7 cellular contexts compared by ENCODE assay signal in genomic region chr15:92082217-92082843, GRCh38.
DNase-seq lines count a peak whose midpoint lies in the region; ATAC-seq and TF ChIP-seq lines count a peak whose summit lies in the region.

No MANE protein-coding gene starts in this region.

- H3K4me3 ChIP-seq in epithelial cell of proximal tubule (ENCODE audit: low read depth, low read length) = no peak overlapping the region
- no peak overlapping the region for H3K4me3 ChIP-seq in thoracic aorta

- H3K36me3 Mint-ChIP-seq in activated CD8-positive, alpha-beta T cell treated with anti-CD3 and anti-CD28 coated beads for 36 hours (ENCODE audit: low read depth) = no peaks in the 10 kb centered on the region

- intact Hi-C loops in activated CD8-positive, alpha-beta T cell treated with anti-CD3 and anti-CD28 coated beads for 36 hours (cut with micrococcal nuclease) = no loop called here

- H3K4me3 Mint-ChIP-seq in activated CD8-positive, alpha-beta T cell treated with anti-CD3 and anti-CD28 coated beads for 36 hours = no peak overlapping the region

- H3K4me1 ChIP-seq in thoracic aorta (ENCODE audit: control insufficient read depth in 1 of 2, low read depth in 2 of 2) = peaks cover 3 to 14% of the 10 kb centered on the region in 2 donors

- H3K27me3 Mint-ChIP-seq in activated CD8-positive, alpha-beta T cell treated with anti-CD3 and anti-CD28 coated beads for 36 hours = no peaks in the 10 kb centered on the region

- H3K36me3 ChIP-seq in thoracic aorta = no peaks in the 10 kb centered on the region

- H3K27me3 ChIP-seq in thoracic aorta (replicated peaks; ENCODE audit: insufficient read depth) = no peaks in the 10 kb centered on the region

- DNase-seq in GM03348 (ENCODE audit: low spot score) = peak; percentile 82
- peak; percentile 51 to 87 for DNase-seq in NCI-H526 (lab: John Stamatoyannopoulos, UW)
- peak; percentile 68 for DNase-seq in activated CD8-positive, alpha-beta T cell treated with anti-CD3 and anti-CD28 coated beads for 36 hours
- no peak for DNase-seq in epithelial cell of proximal tubule (ENCODE audit: low read depth)
- DNase-seq in myocyte (ENCODE audit: low read depth) = peak; percentile 38
- DNase-seq in thoracic aorta (ENCODE audit: low spot score) = no peak

- ATAC-seq in HG02678 (IDR thresholded peaks at IDR 0.05; ENCODE audit: unreplicated experiment) (peak; percentile 60), thoracic aorta (ENCODE audit: insufficient number of reproducible peaks, low FRiP score, low read depth) (no peak)
- peak; percentile 60 for ATAC-seq in activated CD8-positive, alpha-beta T cell treated with anti-CD3 and anti-CD28 coated beads for 36 hours

- POLR2A ChIA-PET in activated CD8-positive, alpha-beta T cell treated with anti-CD3 and anti-CD28 coated beads for 36 hours (lab: Charles Lee) = no interaction called here

- peak; percentile 88 for TF ChIP-seq CTCF in activated CD8-positive, alpha-beta T cell treated with anti-CD3 and anti-CD28 coated beads for 36 hours (IDR thresholded peaks at IDR 0.05)
- peak; percentile 92 for TF ChIP-seq CTCF in epithelial cell of proximal tubule (conservative IDR thresholded peaks at IDR 0.05; ENCODE audit: low read depth, low read length)
- TF ChIP-seq CTCF in thoracic aorta (IDR thresholded peaks at IDR 0.05) = peak; percentile 78

- no peaks in the 10 kb centered on the region for H3K9me3 Mint-ChIP-seq in activated CD8-positive, alpha-beta T cell treated with anti-CD3 and anti-CD28 coated beads for 36 hours

- H3K9me3 ChIP-seq in thoracic aorta = no peaks in the 10 kb centered on the region

- H3K27ac ChIP-seq in thoracic aorta = no peak overlapping the region

- H3K27ac Mint-ChIP-seq in activated CD8-positive, alpha-beta T cell treated with anti-CD3 and anti-CD28 coated beads for 36 hours = no peak overlapping the region

- no peaks in the 10 kb centered on the region for H3K4me1 Mint-ChIP-seq in activated CD8-positive, alpha-beta T cell treated with anti-CD3 and anti-CD28 coated beads for 36 hours (ENCODE audit: low read depth)

- CTCF ChIA-PET in activated CD8-positive, alpha-beta T cell treated with anti-CD3 and anti-CD28 coated beads for 36 hours (lab: Charles Lee) = interaction anchor here (0.6 to 1.5 kb wide), 8 partner anchors 9 to 810 kb away, joined by 3 to 6 read pairs (median 4); no protein-coding TSS in a partner anchor

Comparison
In these comparisons a context has a peak if more than half of its experiments do, and no peak if none do; other contexts are left out.
1. DNase-seq: peak in GM03348 (single experiment), NCI-H526 (2 of 2), activated CD8-positive, alpha-beta T cell treated with anti-CD3 and anti-CD28 coated beads for 36 hours (single experiment) and myocyte (single experiment); none in epithelial cell of proximal tubule (single experiment) and thoracic aorta (single experiment).
2. Peak in every context shown above with its lines, with median percentiles within 50 percentile points of each other: CTCF ChIP-seq.